ENCODE assay signal across 8 cellular contexts in the genomic region with DNA sequence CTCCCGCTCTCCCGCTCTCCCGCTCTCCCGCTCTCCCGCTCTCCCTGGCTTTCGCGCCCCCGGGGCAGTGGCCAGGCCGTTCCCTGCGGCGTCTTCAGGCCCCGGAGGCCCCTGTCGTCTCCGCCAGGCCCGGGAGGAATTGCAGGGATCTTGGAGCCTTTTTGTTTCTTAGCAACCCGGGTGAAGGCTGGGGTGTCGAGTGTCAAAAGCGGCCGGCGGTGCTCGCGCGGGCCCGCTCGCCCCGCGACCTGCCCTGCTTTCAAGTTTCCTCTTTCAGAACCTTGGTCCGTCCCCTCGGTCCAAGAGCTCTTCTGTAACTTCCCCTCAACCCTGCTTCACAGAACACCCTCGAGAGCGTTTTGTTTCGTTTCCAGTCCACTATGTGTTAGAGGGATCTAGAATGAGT. TPM values are rescaled to one million over a fixed set of nuclear protein-coding genes. Genes with fewer than 3 reads are reported as not detected.
DNase-seq lines count a peak whose midpoint lies in the region; ATAC-seq lines count a peak whose summit lies in the region.

No MANE protein-coding gene starts in this region.

- H3K4me1 ChIP-seq in HUES6 (ENCODE audit: control insufficient read depth, insufficient read depth, low read length), result peaks cover 24% of the 10 kb centered on the region

- H3K36me3 ChIP-seq in HUES6 (ENCODE audit: control insufficient read depth, insufficient read depth, low read length) (peaks cover 19% of the 10 kb centered on the region), SK-N-MC (ENCODE audit: insufficient read depth, low read length) (peaks cover 36% of the 10 kb centered on the region)

- H3K27me3 ChIP-seq in HUES6 (ENCODE audit: control insufficient read depth, insufficient read depth, low read length), result no peaks in the 10 kb centered on the region

- H3K9me3 ChIP-seq in HUES6 (ENCODE audit: control insufficient read depth, insufficient read depth, low read depth, low read length) (no peaks in the 10 kb centered on the region), SK-N-MC (ENCODE audit: low read depth, low read length) (no peaks in the 10 kb centered on the region)

- DNase-seq in ELF-1 (ENCODE audit: low read depth, low spot score) (peak; percentile 85), SK-N-MC (ENCODE audit: low read depth, low spot score) (no peak), anterior cingulate cortex (lab: John Stamatoyannopoulos, UW) (peak in 40 of 58 donors; percentile 8 to 71 (median 38)), left ventricle myocardium superior (peak; percentile 54), posterior cingulate gyrus (peak in 7 of 10 donors; percentile 19 to 81 (median 29))

- H3K9ac ChIP-seq in HUES6 (ENCODE audit: low read length) (peak overlapping the region; percentile 95), SK-N-MC (ENCODE audit: insufficient read length) (peak overlapping the region; percentile 90)

- ATAC-seq in GM21515 (IDR thresholded peaks at IDR 0.05; ENCODE audit: unreplicated experiment) (peak; percentile 46), left ventricle myocardium superior (peak; percentile 10), HG02884 (IDR thresholded peaks at IDR 0.05; ENCODE audit: unreplicated experiment) (no peak)

- H3K4me3 ChIP-seq in HUES6 (ENCODE audit: low read depth, low read length) (peak overlapping the region; percentile 79), SK-N-MC (peak overlapping the region; percentile 84)

- intact Hi-C loops in left ventricle myocardium superior (cut with micrococcal nuclease), result no loop called here
- intact Hi-C loops in posterior cingulate gyrus (cut with DNase I), result loop anchor here (2.0 to 10.0 kb wide), 3 partner anchors 74 to 382 kb away; partner anchors contain the start of genes GAREM1, RNF125 and TRAPPC8

- H3K27ac ChIP-seq in HUES6 (ENCODE audit: low read depth, low read length) (peak overlapping the region; percentile 81; the same call in 1 of the 2 replicates), SK-N-MC (peak overlapping the region; percentile 49; the same call in 1 of the 2 replicates)

RNA-seq across cellular contexts. Expression of gene RNF138, which starts 1.4 kb away (rescaled TPM):
- 10.6 TPM for total RNA-seq in left ventricle myocardium superior
